Comparison of ENCODE assay signal across 8 cellular contexts in genomic region chr14:105485720-105486332, GRCh38. TPM values are rescaled to one million over a fixed set of nuclear protein-coding genes. Genes with fewer than 3 reads are reported as not detected.
DNase-seq lines count a peak whose midpoint lies in the region; ATAC-seq and TF ChIP-seq lines count a peak whose summit lies in the region.

No MANE protein-coding gene starts in this region.

- TF ChIP-seq CTCF in GM13977 (IDR thresholded peaks at IDR 0.05; ENCODE audit: extremely low read depth, insufficient read depth, missing control alignments), result peak; percentile 45
- peak in 4 of 6 experiments; percentile 31 to 63 (median 52) for TF ChIP-seq CTCF in upper lobe of left lung (IDR thresholded peaks at IDR 0.05)

- DNase-seq in GM13977 (ENCODE audit: low spot score) (no peak), NCI-H69 (lab: John Stamatoyannopoulos, UW) (peak; percentile 52), left kidney (ENCODE audit: low read depth, low spot score) (peak; percentile 92), upper lobe of left lung (peak in 1 of 2 donors; percentile 87)
- DNase-seq in activated naive CD8-positive, alpha-beta T cell treated with anti-CD3 and anti-CD28 coated beads, Interleukin-2, amount 50 U/mL, for 24 hours, result peak; percentile 55
- no peak for DNase-seq in activated CD4-positive, CD25-positive, alpha-beta regulatory T cell treated with anti-CD3 and anti-CD28 coated beads, Interleukin-2, amount 50 U/mL, for 72 hours

- peaks cover 61% of the 10 kb centered on the region for H3K4me1 Mint-ChIP-seq in activated naive CD8-positive, alpha-beta T cell treated with anti-CD3 and anti-CD28 coated beads, Interleukin-2, amount 50 U/mL, for 24 hours

- no peaks in the 10 kb centered on the region for H3K9me3 Mint-ChIP-seq in activated naive CD8-positive, alpha-beta T cell treated with anti-CD3 and anti-CD28 coated beads, Interleukin-2, amount 50 U/mL, for 24 hours

- peak overlapping the region in 3 of 4 donors; percentile 47 to 69 (median 56) for H3K4me3 ChIP-seq in upper lobe of left lung

- H3K27ac Mint-ChIP-seq in activated naive CD8-positive, alpha-beta T cell treated with anti-CD3 and anti-CD28 coated beads, Interleukin-2, amount 50 U/mL, for 24 hours, result no peak overlapping the region

- peak overlapping the region; percentile 88 to 98 (median 90) for H3K27ac ChIP-seq in upper lobe of left lung

- H3K36me3 Mint-ChIP-seq in activated naive CD8-positive, alpha-beta T cell treated with anti-CD3 and anti-CD28 coated beads, Interleukin-2, amount 50 U/mL, for 24 hours (ENCODE audit: low read depth), result no peaks in the 10 kb centered on the region

- TF ChIP-seq EP300 in upper lobe of left lung (IDR thresholded peaks at IDR 0.05), result no peak

- ATAC-seq in activated naive CD8-positive, alpha-beta T cell treated with anti-CD3 and anti-CD28 coated beads, Interleukin-2, amount 50 U/mL, for 24 hours, result no peak
- no peak for ATAC-seq in upper lobe of left lung (ENCODE audit: low FRiP score in 2 of 2)
- ATAC-seq in HG03520 (IDR thresholded peaks at IDR 0.05; ENCODE audit: unreplicated experiment), result no peak
- no peak for ATAC-seq in GM21367 (IDR thresholded peaks at IDR 0.05; ENCODE audit: unreplicated experiment)

- H3K36me3 ChIP-seq in upper lobe of left lung, result no peaks in the 10 kb centered on the region

- WGBS in upper lobe of left lung, 2 donors, result 8 to 37% methylated on average over 2 to 15 of the region's 21 CpGs

- no peak for TF ChIP-seq POLR2A in upper lobe of left lung (IDR thresholded peaks at IDR 0.05)

- H3K27me3 ChIP-seq in upper lobe of left lung, result peaks cover 0 to 3% (median 0%) of the 10 kb centered on the region in 4 donors

- in situ Hi-C loops in GM13977 (cut with MboI; ENCODE audit: low pct_unique_long_range_greater_than_20kb, low sequenced_read_pairs, unreplicated experiment), result no loop called here

- no peaks in the 10 kb centered on the region for H3K27me3 Mint-ChIP-seq in activated naive CD8-positive, alpha-beta T cell treated with anti-CD3 and anti-CD28 coated beads, Interleukin-2, amount 50 U/mL, for 24 hours

- H3K4me3 Mint-ChIP-seq in activated naive CD8-positive, alpha-beta T cell treated with anti-CD3 and anti-CD28 coated beads, Interleukin-2, amount 50 U/mL, for 24 hours, result peak overlapping the region; percentile 81

- H3K4me1 ChIP-seq in upper lobe of left lung, result peaks cover 86 to 97% (median 92%) of the 10 kb centered on the region in 4 donors

- H3K9me3 ChIP-seq in upper lobe of left lung, result no peaks in the 10 kb centered on the region

RNA-seq across cellular contexts. Expression of gene CRIP1, which starts 0.9 kb away (rescaled TPM):
- 100 to 1,000 TPM in 4 of 6 donors, 10 to 100 TPM in 2; 26.2 to 425 (median 200) TPM for total RNA-seq in upper lobe of left lung

RNA-seq across cellular contexts. Expression of gene TEDC1, which starts 5.2 kb away (rescaled TPM):
- total RNA-seq in upper lobe of left lung, result 10 to 100 TPM; 13.8 to 38.5 (median 17.4) TPM

RNA-seq across cellular contexts. Expression of gene CRIP2, which starts 11.2 kb away (rescaled TPM):
- 100 to 1,000 TPM in 5 of 6 donors, 10 to 100 TPM in 1; 55.5 to 422 (median 190) TPM for total RNA-seq in upper lobe of left lung

RNA-seq across cellular contexts. Expression of gene TMEM121, which starts 40.6 kb away (rescaled TPM):
- 1 to 10 TPM in 4 of 6 donors, under 1 TPM in 1, not detected in 1; 0.69 to 4.6 (median 3.8) TPM for total RNA-seq in upper lobe of left lung

Comparison
In these comparisons a context has a peak if more than half of its experiments do, and no peak if none do; other contexts are left out.
1. DNase-seq: peak in NCI-H69 (single experiment), activated naive CD8-positive, alpha-beta T cell treated with anti-CD3 and anti-CD28 coated beads, Interleukin-2, amount 50 U/mL, for 24 hours (single experiment) and left kidney (single experiment); none in GM13977 (single experiment) and activated CD4-positive, CD25-positive, alpha-beta regulatory T cell treated with anti-CD3 and anti-CD28 coated beads, Interleukin-2, amount 50 U/mL, for 72 hours (single experiment).